16 cellular contexts compared by ENCODE assay signal in the genomic region with DNA sequence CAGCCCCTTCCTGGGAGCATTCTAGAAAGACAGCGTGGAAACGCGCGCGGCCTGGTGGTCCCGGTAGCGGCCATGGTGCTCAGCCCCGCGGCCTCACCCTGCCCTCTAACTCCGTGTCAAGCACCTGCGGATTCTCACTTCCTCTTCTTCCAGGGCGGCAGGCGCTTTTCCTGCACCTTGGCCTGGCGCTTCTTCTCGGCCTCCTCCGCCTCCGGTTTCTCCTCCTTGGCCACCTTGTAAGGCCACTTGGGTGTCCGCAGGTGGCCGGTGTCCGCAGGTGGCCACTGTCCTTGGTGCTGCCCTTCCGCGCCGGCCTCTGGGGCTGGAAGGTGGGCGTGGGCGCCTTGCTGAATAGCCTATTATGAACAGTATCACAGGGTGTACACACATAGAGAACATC. TPM values are rescaled to one million over a fixed set of nuclear protein-coding genes. Genes with fewer than 3 reads are reported as not detected.
"Had no signal": no experiment of that assay in that cellular context is flagged by ENCODE, and none has a peak within 500 bp of the region (broad histone marks: within the 10 kb centered on the region; RNA-seq: fewer than 3 reads in every experiment).

No MANE protein-coding gene starts in this region.

RNA-seq across cellular contexts. Expression of a gene that starts 15.1 kb away (rescaled TPM):
- total RNA-seq: stomach, subcutaneous adipose tissue, suprapubic skin, temporal lobe, testis, thoracic aorta, thyroid gland, tibial nerve, transverse colon, upper lobe of left lung, upper lobe of right lung, ureter, urinary bladder, uterus, vagina had no signal
- polyA plus RNA-seq: stomach, thymus, urinary bladder had no signal
